Comparison of ENCODE assay signal across 1 cellular context in the genomic region with DNA sequence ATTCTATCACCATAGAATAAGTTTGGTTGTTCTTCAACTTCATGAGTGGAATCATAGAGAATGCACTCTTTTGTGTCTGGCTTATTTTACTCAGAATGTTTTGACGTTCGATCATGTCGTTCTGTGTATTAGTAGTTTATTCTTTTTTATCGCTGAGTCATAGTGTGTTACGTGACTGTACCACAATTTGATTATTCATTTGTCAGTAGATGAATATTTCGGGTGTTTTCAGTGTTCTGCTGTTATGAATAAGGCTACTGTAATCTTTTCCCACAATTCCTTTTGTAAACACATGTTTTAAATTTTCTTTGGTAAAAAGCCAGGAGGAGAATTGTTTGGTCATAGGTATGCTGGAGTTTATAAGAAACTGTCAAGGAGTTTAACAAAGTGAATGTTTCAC.
TF ChIP-seq lines count a peak whose summit lies in the region.

No MANE protein-coding gene starts in this region.

TF ChIP-seq in K562, 482 proteins besides CTCF, POLR2A, EP300 and RAD21 (continued from another document):
- TF ChIP-seq, protein P1, sequence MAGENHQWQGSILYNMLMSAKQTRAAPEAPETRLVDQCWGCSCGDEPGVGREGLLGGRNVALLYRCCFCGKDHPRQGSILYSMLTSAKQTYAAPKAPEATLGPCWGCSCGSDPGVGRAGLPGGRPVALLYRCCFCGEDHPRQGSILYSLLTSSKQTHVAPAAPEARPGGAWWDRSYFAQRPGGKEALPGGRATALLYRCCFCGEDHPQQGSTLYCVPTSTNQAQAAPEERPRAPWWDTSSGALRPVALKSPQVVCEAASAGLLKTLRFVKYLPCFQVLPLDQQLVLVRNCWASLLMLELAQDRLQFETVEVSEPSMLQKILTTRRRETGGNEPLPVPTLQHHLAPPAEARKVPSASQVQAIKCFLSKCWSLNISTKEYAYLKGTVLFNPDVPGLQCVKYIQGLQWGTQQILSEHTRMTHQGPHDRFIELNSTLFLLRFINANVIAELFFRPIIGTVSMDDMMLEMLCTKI (IDR thresholded peaks at IDR 0.05; ENCODE audit: partially characterized antibody), result no peak
- TF ChIP-seq COPS2 (conservative IDR thresholded peaks at IDR 0.05) (no peak), NFE2L1 (tag; IDR thresholded peaks at IDR 0.05; ENCODE audit: borderline replicate concordance, low read depth) (peak; percentile 15; the same call in 1 of the 2 replicates)
- TF ChIP-seq, protein P2, sequence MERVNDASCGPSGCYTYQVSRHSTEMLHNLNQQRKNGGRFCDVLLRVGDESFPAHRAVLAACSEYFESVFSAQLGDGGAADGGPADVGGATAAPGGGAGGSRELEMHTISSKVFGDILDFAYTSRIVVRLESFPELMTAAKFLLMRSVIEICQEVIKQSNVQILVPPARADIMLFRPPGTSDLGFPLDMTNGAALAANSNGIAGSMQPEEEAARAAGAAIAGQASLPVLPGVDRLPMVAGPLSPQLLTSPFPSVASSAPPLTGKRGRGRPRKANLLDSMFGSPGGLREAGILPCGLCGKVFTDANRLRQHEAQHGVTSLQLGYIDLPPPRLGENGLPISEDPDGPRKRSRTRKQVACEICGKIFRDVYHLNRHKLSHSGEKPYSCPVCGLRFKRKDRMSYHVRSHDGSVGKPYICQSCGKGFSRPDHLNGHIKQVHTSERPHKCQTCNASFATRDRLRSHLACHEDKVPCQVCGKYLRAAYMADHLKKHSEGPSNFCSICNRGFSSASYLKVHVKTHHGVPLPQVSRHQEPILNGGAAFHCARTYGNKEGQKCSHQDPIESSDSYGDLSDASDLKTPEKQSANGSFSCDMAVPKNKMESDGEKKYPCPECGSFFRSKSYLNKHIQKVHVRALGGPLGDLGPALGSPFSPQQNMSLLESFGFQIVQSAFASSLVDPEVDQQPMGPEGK (CRISPR knock-in tag; IDR thresholded peaks at IDR 0.05; ENCODE audit: borderline replicate concordance), result no peak
- TF ChIP-seq, protein P3, sequence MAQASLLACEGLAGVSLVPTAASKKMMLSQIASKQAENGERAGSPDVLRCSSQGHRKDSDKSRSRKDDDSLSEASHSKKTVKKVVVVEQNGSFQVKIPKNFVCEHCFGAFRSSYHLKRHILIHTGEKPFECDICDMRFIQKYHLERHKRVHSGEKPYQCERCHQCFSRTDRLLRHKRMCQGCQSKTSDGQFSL (CRISPR knock-in tag; IDR thresholded peaks at IDR 0.05), result no peak
- TF ChIP-seq, protein P3 (tag; IDR thresholded peaks at IDR 0.05), result no peak
